In genomic region chr2:9749546-9750223, GRCh38 we compare ENCODE assay signal across 16 cellular contexts.
DNase-seq lines count a peak whose midpoint lies in the region; ATAC-seq and TF ChIP-seq lines count a peak whose summit lies in the region.
"Had no signal": no experiment of that assay in that cellular context is flagged by ENCODE, and none has a peak within 500 bp of the region (broad histone marks: within the 10 kb centered on the region; RNA-seq: fewer than 3 reads in every experiment).

No MANE protein-coding gene starts in this region.

- TF ChIP-seq CTCF in mucosa of descending colon (IDR thresholded peaks at IDR 0.05) = no peak

- no peaks in the 10 kb centered on the region for H3K9me3 Mint-ChIP-seq in stimulated activated naive CD8-positive, alpha-beta T cell treated with anti-CD3 and anti-CD28 coated beads, Interleukin-15, Interleukin-2, amounts not matched to agents 100 ng/mL and 50 ng/mL, for 24 hours
- no peaks in the 10 kb centered on the region for H3K9me3 Mint-ChIP-seq in stimulated activated naive CD8-positive, alpha-beta T cell treated with anti-CD3 and anti-CD28 coated beads, Interleukin-15, amount 100 ng/mL, for 72 hours
- no peaks in the 10 kb centered on the region for H3K9me3 Mint-ChIP-seq in stimulated activated effector memory CD8-positive, alpha-beta T cell treated with anti-CD3 and anti-CD28 coated beads, Interleukin-12 subunit alpha, Interleukin-12 subunit beta, amount 100 ng/mL, for 72 hours
- H3K9me3 Mint-ChIP-seq: CD8-positive, alpha-beta memory T cell had no signal

- intact Hi-C loops in mucosa of descending colon (cut with DNase I, micrococcal nuclease) = no loop called here

- H3K4me1 Mint-ChIP-seq in stimulated activated naive CD8-positive, alpha-beta T cell treated with anti-CD3 and anti-CD28 coated beads, Interleukin-15, Interleukin-2, amounts not matched to agents 100 ng/mL and 50 ng/mL, for 24 hours (ENCODE audit: low read depth) = peaks cover 59% of the 10 kb centered on the region
- H3K4me1 Mint-ChIP-seq in stimulated activated naive CD8-positive, alpha-beta T cell treated with anti-CD3 and anti-CD28 coated beads, Interleukin-15, amount 100 ng/mL, for 72 hours = peaks cover 57% of the 10 kb centered on the region
- H3K4me1 Mint-ChIP-seq in stimulated activated effector memory CD8-positive, alpha-beta T cell treated with anti-CD3 and anti-CD28 coated beads, Interleukin-12 subunit alpha, Interleukin-12 subunit beta, amount 100 ng/mL, for 72 hours = peaks cover 67% of the 10 kb centered on the region

- H3K9me3 ChIP-seq in mucosa of descending colon = no peaks in the 10 kb centered on the region
- H3K9me3 ChIP-seq: BLaER1, Caco-2 had no signal

- no peak overlapping the region for H3K4me3 ChIP-seq in mucosa of descending colon
- H3K4me3 ChIP-seq: BLaER1, GM23248 had no signal

- H3K4me1 ChIP-seq in mucosa of descending colon (ENCODE audit: low read depth) = peaks cover 25% of the 10 kb centered on the region
- H3K4me1 ChIP-seq: Caco-2 had no signal

- no peaks in the 10 kb centered on the region for H3K36me3 Mint-ChIP-seq in stimulated activated naive CD8-positive, alpha-beta T cell treated with anti-CD3 and anti-CD28 coated beads, Interleukin-15, Interleukin-2, amounts not matched to agents 100 ng/mL and 50 ng/mL, for 24 hours (ENCODE audit: low read depth)
- H3K36me3 Mint-ChIP-seq in stimulated activated effector memory CD8-positive, alpha-beta T cell treated with anti-CD3 and anti-CD28 coated beads, Interleukin-12 subunit alpha, Interleukin-12 subunit beta, amount 100 ng/mL, for 72 hours = peaks cover 15% of the 10 kb centered on the region
- H3K36me3 Mint-ChIP-seq: CD8-positive, alpha-beta memory T cell had no signal

- H3K27ac Mint-ChIP-seq in stimulated activated naive CD8-positive, alpha-beta T cell treated with anti-CD3 and anti-CD28 coated beads, Interleukin-15, Interleukin-2, amounts not matched to agents 100 ng/mL and 50 ng/mL, for 24 hours = peak overlapping the region; percentile 58
- H3K27ac Mint-ChIP-seq in stimulated activated naive CD8-positive, alpha-beta T cell treated with anti-CD3 and anti-CD28 coated beads, Interleukin-15, amount 100 ng/mL, for 72 hours = no peak overlapping the region
- H3K27ac Mint-ChIP-seq in stimulated activated effector memory CD8-positive, alpha-beta T cell treated with anti-CD3 and anti-CD28 coated beads, Interleukin-12 subunit alpha, Interleukin-12 subunit beta, amount 100 ng/mL, for 72 hours = peak overlapping the region; percentile 38

- DNase-seq in NCI-H2107 treated with DMSO at 0.1 percent for 48 hours (lab: John Stamatoyannopoulos, UW; ENCODE audit: unreplicated experiment) (peak; percentile 51), NCI-H2107 (lab: John Stamatoyannopoulos, UW) (no peak), myocyte (ENCODE audit: low read depth) (peak; percentile 90), mucosa of descending colon (no peak)
- DNase-seq in stimulated activated naive CD8-positive, alpha-beta T cell treated with anti-CD3 and anti-CD28 coated beads, Interleukin-15, amount 100 ng/mL, for 72 hours = no peak
- no peak for DNase-seq in stimulated activated effector memory CD8-positive, alpha-beta T cell treated with anti-CD3 and anti-CD28 coated beads, Interleukin-12 subunit alpha, Interleukin-12 subunit beta, amount 100 ng/mL, for 72 hours (ENCODE audit: low spot score in 2 of 2)
- DNase-seq: AML-193; Caco-2; CD8-positive, alpha-beta memory T cell; DMS53; GF-D8; GM23248 had no signal

- no peaks in the 10 kb centered on the region for H3K36me3 ChIP-seq in mucosa of descending colon (ENCODE audit: low read depth)
- H3K36me3 ChIP-seq: BLaER1 had no signal

- H3K27me3 Mint-ChIP-seq in stimulated activated naive CD8-positive, alpha-beta T cell treated with anti-CD3 and anti-CD28 coated beads, Interleukin-15, Interleukin-2, amounts not matched to agents 100 ng/mL and 50 ng/mL, for 24 hours = peaks cover 9% of the 10 kb centered on the region
- peaks cover 33% of the 10 kb centered on the region for H3K27me3 Mint-ChIP-seq in stimulated activated naive CD8-positive, alpha-beta T cell treated with anti-CD3 and anti-CD28 coated beads, Interleukin-15, amount 100 ng/mL, for 72 hours

- ATAC-seq in stimulated activated naive CD8-positive, alpha-beta T cell treated with anti-CD3 and anti-CD28 coated beads, Interleukin-15, amount 100 ng/mL, for 72 hours = no peak
- no peak for ATAC-seq in stimulated activated effector memory CD8-positive, alpha-beta T cell treated with anti-CD3 and anti-CD28 coated beads, Interleukin-12 subunit alpha, Interleukin-12 subunit beta, amount 100 ng/mL, for 72 hours
- ATAC-seq in mucosa of descending colon (no peak), HG02884 (IDR thresholded peaks at IDR 0.05; ENCODE audit: unreplicated experiment) (no peak)
- ATAC-seq: HCT116 had no signal

- H3K4me3 Mint-ChIP-seq in stimulated activated naive CD8-positive, alpha-beta T cell treated with anti-CD3 and anti-CD28 coated beads, Interleukin-15, Interleukin-2, amounts not matched to agents 100 ng/mL and 50 ng/mL, for 24 hours = no peak overlapping the region
- H3K4me3 Mint-ChIP-seq in stimulated activated naive CD8-positive, alpha-beta T cell treated with anti-CD3 and anti-CD28 coated beads, Interleukin-15, amount 100 ng/mL, for 72 hours = no peak overlapping the region
- H3K4me3 Mint-ChIP-seq in stimulated activated effector memory CD8-positive, alpha-beta T cell treated with anti-CD3 and anti-CD28 coated beads, Interleukin-12 subunit alpha, Interleukin-12 subunit beta, amount 100 ng/mL, for 72 hours = peak overlapping the region; percentile 15
- H3K4me3 Mint-ChIP-seq: CD8-positive, alpha-beta memory T cell had no signal

Comparison
In these comparisons a context has a peak if more than half of its experiments do, and no peak if none do; other contexts are left out.
1. DNase-seq: peak in NCI-H2107 treated with DMSO at 0.1 percent for 48 hours (single experiment) and myocyte (single experiment); none in NCI-H2107 (single experiment), stimulated activated naive CD8-positive, alpha-beta T cell treated with anti-CD3 and anti-CD28 coated beads, Interleukin-15, amount 100 ng/mL, for 72 hours (0 of 2), stimulated activated effector memory CD8-positive, alpha-beta T cell treated with anti-CD3 and anti-CD28 coated beads, Interleukin-12 subunit alpha, Interleukin-12 subunit beta, amount 100 ng/mL, for 72 hours (0 of 2) and mucosa of descending colon (0 of 3).
2. H3K27ac Mint-ChIP-seq: peak in stimulated activated naive CD8-positive, alpha-beta T cell treated with anti-CD3 and anti-CD28 coated beads, Interleukin-15, Interleukin-2, amounts not matched to agents 100 ng/mL and 50 ng/mL, for 24 hours (single experiment) and stimulated activated effector memory CD8-positive, alpha-beta T cell treated with anti-CD3 and anti-CD28 coated beads, Interleukin-12 subunit alpha, Interleukin-12 subunit beta, amount 100 ng/mL, for 72 hours (single experiment); none in stimulated activated naive CD8-positive, alpha-beta T cell treated with anti-CD3 and anti-CD28 coated beads, Interleukin-15, amount 100 ng/mL, for 72 hours (0 of 2).